Comparison of ENCODE assay signal across 15 cellular contexts in genomic region chr5:61999371-61999770, GRCh38.
"Had no signal": no experiment of that assay in that cellular context is flagged by ENCODE, and none has a peak within 500 bp of the region (broad histone marks: within the 10 kb centered on the region; RNA-seq: fewer than 3 reads in every experiment).

No MANE protein-coding gene starts in this region.

- H3K4me3 ChIP-seq: mucosa of descending colon, right atrium auricular region, tibial artery, uterus had no signal

- DNase-seq: activated CD4-positive, alpha-beta T cell treated with anti-CD3 and anti-CD28 coated beads, Interleukin-2, amount 50 U/mL, for 1 hour; activated CD4-positive, CD25-positive, alpha-beta regulatory T cell; activated naive CD4-positive, alpha-beta T cell treated with anti-CD3 and anti-CD28 coated beads, Interleukin-2, amount 10 ng/mL, durations not matched to agents 7 days and 5 days; central memory CD4-positive, alpha-beta T cell; cortex of kidney; effector memory CD4-positive, alpha-beta T cell; glutamatergic neuron; immature natural killer cell; mucosa of descending colon; naive thymus-derived CD8-positive, alpha-beta T cell; tibial artery; uterus had no signal

- FAIRE-seq: TTC549 had no signal

- ATAC-seq: mucosa of descending colon; naive thymus-derived CD8-positive, alpha-beta T cell; stimulated activated effector memory CD8-positive, alpha-beta T cell treated with anti-CD3 and anti-CD28 coated beads, Interleukin-12 subunit alpha, Interleukin-12 subunit beta, amount 100 ng/mL, for 72 hours had no signal
